1 cellular context compared by ENCODE assay signal in genomic region chr11:59822989-59823566, GRCh38.
TF ChIP-seq lines count a peak whose summit lies in the region.

No MANE protein-coding gene starts in this region.

TF ChIP-seq in K562, 482 proteins besides CTCF, POLR2A, EP300 and RAD21 (continues in another document):
- TF ChIP-seq CREM (IDR thresholded peaks at IDR 0.05; ENCODE audit: low read depth) (0 out of 2 replicates have a peak, but pooled peaks have one; percentile 39), ATF3 (IDR thresholded peaks at IDR 0.05) (peak; percentile 88), ATF3 (CRISPR knock-in tag; conservative IDR thresholded peaks at IDR 0.05) (no peak), CHD2 (IDR thresholded peaks at IDR 0.05; ENCODE audit: low read depth, low read length) (no peak), GABPA (tag; conservative IDR thresholded peaks at IDR 0.05; ENCODE audit: low read depth) (no peak), ZNF133 (CRISPR knock-in tag; IDR thresholded peaks at IDR 0.05) (no peak), TSHZ1 (CRISPR knock-in tag; IDR thresholded peaks at IDR 0.05) (no peak), HMGXB4 (CRISPR knock-in tag; IDR thresholded peaks at IDR 0.05) (no peak), CBX2 (IDR thresholded peaks at IDR 0.05; ENCODE audit: insufficient read depth, low read length, poor library complexity, severe bottlenecking) (no peak), NCOA1 (IDR thresholded peaks at IDR 0.05; ENCODE audit: low read depth) (no peak), SRSF7 (optimal IDR thresholded peaks at IDR 0.05; ENCODE audit: low read depth, low read length) (no peak), OTX1 (CRISPR knock-in tag; IDR thresholded peaks at IDR 0.05) (no peak), TFAP4 (CRISPR knock-in tag; IDR thresholded peaks at IDR 0.05; ENCODE audit: borderline replicate concordance) (peak; percentile 29; the same call in 1 of the 2 replicates), SRSF1 (IDR thresholded peaks at IDR 0.05; ENCODE audit: low read depth, low read length) (no peak), BRF1 (IDR thresholded peaks at IDR 0.05; ENCODE audit: borderline replicate concordance, extremely low read depth, insufficient read length) (no peak), ZSCAN32 (CRISPR knock-in tag; IDR thresholded peaks at IDR 0.05) (no peak), RAD51 (IDR thresholded peaks at IDR 0.05; ENCODE audit: borderline replicate concordance, low read depth) (no peak), ARHGAP35 (IDR thresholded peaks at IDR 0.05; ENCODE audit: partially characterized antibody) (no peak), THRB (CRISPR knock-in tag; conservative IDR thresholded peaks at IDR 0.05) (no peak), HOMEZ (CRISPR knock-in tag; IDR thresholded peaks at IDR 0.05) (no peak), RNF219 (CRISPR knock-in tag; IDR thresholded peaks at IDR 0.05) (no peak), SRF (CRISPR knock-in tag; IDR thresholded peaks at IDR 0.05) (no peak), AFF1 (IDR thresholded peaks at IDR 0.05; ENCODE audit: low read depth in 1 of 2, partially characterized antibody in 2 of 2) (no peak), HDAC1 (IDR thresholded peaks at IDR 0.05) (no peak), MBD1 (CRISPR knock-in tag; IDR thresholded peaks at IDR 0.05) (no peak), EP400 (IDR thresholded peaks at IDR 0.05) (peak; percentile 26), NONO (IDR thresholded peaks at IDR 0.05; ENCODE audit: low read depth in 2 of 2, low read length in 1 of 2) (no peak), ZNF134 (CRISPR knock-in tag; conservative IDR thresholded peaks at IDR 0.05) (no peak), FOXJ3 (CRISPR knock-in tag; IDR thresholded peaks at IDR 0.05) (no peak), GTF3C2 (IDR thresholded peaks at IDR 0.05; ENCODE audit: borderline replicate concordance, extremely low read depth, insufficient read length) (no peak), ZNF354B (CRISPR knock-in tag; IDR thresholded peaks at IDR 0.05) (no peak), MCM3 (IDR thresholded peaks at IDR 0.05) (no peak), MEF2A (IDR thresholded peaks at IDR 0.05; ENCODE audit: control insufficient read depth, low read depth, low read length) (no peak), NCOA4 (IDR thresholded peaks at IDR 0.05; ENCODE audit: partially characterized antibody) (no peak), FOXK1 (CRISPR knock-in tag; IDR thresholded peaks at IDR 0.05; ENCODE audit: borderline replicate concordance) (no peak), TAF9B (IDR thresholded peaks at IDR 0.05; ENCODE audit: partially characterized antibody) (no peak), ZNF655 (CRISPR knock-in tag; IDR thresholded peaks at IDR 0.05) (no peak)
